Comparison of ENCODE assay signal across 8 cellular contexts in genomic region chr3:18445421-18446066, GRCh38. TPM values are rescaled to one million over a fixed set of nuclear protein-coding genes. Genes with fewer than 3 reads are reported as not detected.
DNase-seq lines count a peak whose midpoint lies in the region; ATAC-seq and TF ChIP-seq lines count a peak whose summit lies in the region.

No MANE protein-coding gene starts in this region.

- H3K36me3 Mint-ChIP-seq in activated CD8-positive, alpha-beta T cell treated with anti-CD3 and anti-CD28 coated beads for 36 hours (ENCODE audit: low read depth), result peaks cover 78% of the 10 kb centered on the region

- intact Hi-C loops in activated CD8-positive, alpha-beta T cell treated with anti-CD3 and anti-CD28 coated beads for 36 hours (cut with micrococcal nuclease), result loop anchor here (2.0 to 5.0 kb wide), 3 partner anchors 111 to 295 kb away; no protein-coding TSS in a partner anchor
- intact Hi-C loops in tibial artery (cut with DNase I; ENCODE audit: low total_unique reads), result no loop called here

- CTCF ChIA-PET in activated CD8-positive, alpha-beta T cell treated with anti-CD3 and anti-CD28 coated beads for 36 hours (lab: Charles Lee), result interaction anchor here (0.6 to 2.8 kb wide), 12 partner anchors 10 to 543 kb away, joined by 3 to 10 read pairs (median 5); no protein-coding TSS in a partner anchor

- peak overlapping the region; percentile 99 for H3K4me3 Mint-ChIP-seq in activated CD8-positive, alpha-beta T cell treated with anti-CD3 and anti-CD28 coated beads for 36 hours

- peak overlapping the region; percentile 99 for H3K27ac Mint-ChIP-seq in activated CD8-positive, alpha-beta T cell treated with anti-CD3 and anti-CD28 coated beads for 36 hours

- H3K27ac ChIP-seq in esophagus (ENCODE audit: low read depth in 2 of 2, low read length in 1 of 2), result no peak overlapping the region
- H3K27ac ChIP-seq in osteoblast (ENCODE audit: low read depth, low read length), result no peak overlapping the region
- peak overlapping the region; percentile 66 to 67 for H3K27ac ChIP-seq in tibial artery

- H3K79me2 ChIP-seq in osteoblast (ENCODE audit: insufficient read depth, low read length), result no peaks in the 10 kb centered on the region

- POLR2A ChIA-PET in activated CD8-positive, alpha-beta T cell treated with anti-CD3 and anti-CD28 coated beads for 36 hours (lab: Charles Lee), result interaction anchor here (0.7 to 10.9 kb wide), 35 partner anchors 11 to 313 kb away, joined by 3 to 271 read pairs (median 5); partner anchors contain the start of gene SATB1

- peak; percentile 64 for ATAC-seq in activated CD8-positive, alpha-beta T cell treated with anti-CD3 and anti-CD28 coated beads for 36 hours

- H3K27me3 Mint-ChIP-seq in activated CD8-positive, alpha-beta T cell treated with anti-CD3 and anti-CD28 coated beads for 36 hours, result no peaks in the 10 kb centered on the region

- H3K27me3 ChIP-seq in esophagus (ENCODE audit: control insufficient read depth in 1 of 2, insufficient read depth in 2 of 2, low read length in 2 of 2), result peaks cover 0 to 5% of the 10 kb centered on the region in 2 donors
- H3K27me3 ChIP-seq in osteoblast (ENCODE audit: insufficient read depth, low read length), result peaks cover 51% of the 10 kb centered on the region
- peaks cover 0 to 8% of the 10 kb centered on the region in 2 donors for H3K27me3 ChIP-seq in tibial artery

- 5 to 8% methylated on average over 30 of the region's 30 CpGs for WGBS in esophagus, 2 donors

- H3K4me1 ChIP-seq in esophagus (ENCODE audit: control insufficient read depth in 2 of 2, insufficient read depth in 2 of 2, low read length in 1 of 2), result peaks cover 2 to 12% of the 10 kb centered on the region in 2 donors
- H3K4me1 ChIP-seq in osteoblast (ENCODE audit: insufficient read depth, low read length), result peaks cover 7% of the 10 kb centered on the region
- H3K4me1 ChIP-seq in tibial artery, result peaks cover 0 to 34% (median 17%) of the 10 kb centered on the region in 4 donors

- H3K36me3 ChIP-seq in esophagus (ENCODE audit: control insufficient read depth in 2 of 2, insufficient read depth in 2 of 2, low read length in 1 of 2), result no peaks in the 10 kb centered on the region
- no peaks in the 10 kb centered on the region for H3K36me3 ChIP-seq in osteoblast (ENCODE audit: insufficient read depth, low read length)
- no peaks in the 10 kb centered on the region for H3K36me3 ChIP-seq in tibial artery

- TF ChIP-seq CTCF in activated CD8-positive, alpha-beta T cell treated with anti-CD3 and anti-CD28 coated beads for 36 hours (IDR thresholded peaks at IDR 0.05), result no peak
- no peak for TF ChIP-seq CTCF in osteoblast (IDR thresholded peaks at IDR 0.05; ENCODE audit: extremely low read depth, low read depth, low read length)
- TF ChIP-seq CTCF in tibial artery (IDR thresholded peaks at IDR 0.05), result no peak

- H3K4me2 ChIP-seq in osteoblast (ENCODE audit: insufficient read depth, low read length), result peak overlapping the region; percentile 32

- H3K9me3 Mint-ChIP-seq in activated CD8-positive, alpha-beta T cell treated with anti-CD3 and anti-CD28 coated beads for 36 hours, result peaks cover 12% of the 10 kb centered on the region

- peak overlapping the region; percentile 9 to 64 for H3K4me3 ChIP-seq in esophagus (ENCODE audit: low read depth in 1 of 2, low read length in 2 of 2)
- H3K4me3 ChIP-seq in osteoblast (ENCODE audit: insufficient read depth, low read length), result peak overlapping the region; percentile 19
- peak overlapping the region; percentile 67 to 76 for H3K4me3 ChIP-seq in tibial artery

- no peak overlapping the region for H2AFZ ChIP-seq in osteoblast (ENCODE audit: low read length)

- H4K20me1 ChIP-seq in osteoblast (ENCODE audit: insufficient read depth, low read length), result no peaks in the 10 kb centered on the region

- H3K4me1 Mint-ChIP-seq in activated CD8-positive, alpha-beta T cell treated with anti-CD3 and anti-CD28 coated beads for 36 hours (ENCODE audit: low read depth), result peaks cover 30% of the 10 kb centered on the region

- H3K9me3 ChIP-seq in esophagus (ENCODE audit: control insufficient read depth in 2 of 2, insufficient read depth in 1 of 2, low read depth in 1 of 2, low read length in 1 of 2), result no peaks in the 10 kb centered on the region
- H3K9me3 ChIP-seq in osteoblast (ENCODE audit: low read depth, low read length), result no peaks in the 10 kb centered on the region
- H3K9me3 ChIP-seq in tibial artery, result peaks cover 0 to 9% (median 0%) of the 10 kb centered on the region in 3 donors

- DNase-seq in NCI-H748 (lab: John Stamatoyannopoulos, UW; ENCODE audit: unreplicated experiment), result peak; percentile 48
- no peak for DNase-seq in NCI-H748 treated with DMSO at 0.1 percent for 48 hours (lab: John Stamatoyannopoulos, UW)
- DNase-seq in HuH-7.5 (ENCODE audit: low spot score), result peak; percentile 60
- DNase-seq in activated CD8-positive, alpha-beta T cell treated with anti-CD3 and anti-CD28 coated beads for 36 hours, result peak; percentile 87
- peak; percentile 49 for DNase-seq in osteoblast (ENCODE audit: insufficient read length, low spot score, missing footprints)
- no peak for DNase-seq in tibial artery
- DNase-seq in AG08396 (ENCODE audit: low spot score), result no peak

RNA-seq across cellular contexts. Expression of gene SATB1, which starts 20.4 kb away (rescaled TPM):
- 100 to 1,000 TPM; 208 to 213 TPM for total RNA-seq in activated CD8-positive, alpha-beta T cell treated with anti-CD3 and anti-CD28 coated beads for 36 hours
- 1 to 10 TPM; 6.1 to 6.2 TPM for polyA plus RNA-seq in esophagus
- total RNA-seq in osteoblast, result 29.0 and 35.7 TPM in 2 replicates

Comparison
In these comparisons a context has a peak if more than half of its experiments do, and no peak if none do; other contexts are left out.
1. DNase-seq: peak in NCI-H748 (single experiment), HuH-7.5 (single experiment), activated CD8-positive, alpha-beta T cell treated with anti-CD3 and anti-CD28 coated beads for 36 hours (single experiment) and osteoblast (single experiment); none in NCI-H748 treated with DMSO at 0.1 percent for 48 hours (single experiment), tibial artery (0 of 2) and AG08396 (single experiment).
2. H3K27ac ChIP-seq: peak in tibial artery (2 of 2); none in esophagus (0 of 2) and osteoblast (single experiment).
3. H3K4me3 ChIP-seq: peak in every context shown above with its lines; median percentile 72 in tibial artery; 36 in esophagus; 19 in osteoblast.